Comparison of ENCODE assay signal across 8 cellular contexts in the genomic region with DNA sequence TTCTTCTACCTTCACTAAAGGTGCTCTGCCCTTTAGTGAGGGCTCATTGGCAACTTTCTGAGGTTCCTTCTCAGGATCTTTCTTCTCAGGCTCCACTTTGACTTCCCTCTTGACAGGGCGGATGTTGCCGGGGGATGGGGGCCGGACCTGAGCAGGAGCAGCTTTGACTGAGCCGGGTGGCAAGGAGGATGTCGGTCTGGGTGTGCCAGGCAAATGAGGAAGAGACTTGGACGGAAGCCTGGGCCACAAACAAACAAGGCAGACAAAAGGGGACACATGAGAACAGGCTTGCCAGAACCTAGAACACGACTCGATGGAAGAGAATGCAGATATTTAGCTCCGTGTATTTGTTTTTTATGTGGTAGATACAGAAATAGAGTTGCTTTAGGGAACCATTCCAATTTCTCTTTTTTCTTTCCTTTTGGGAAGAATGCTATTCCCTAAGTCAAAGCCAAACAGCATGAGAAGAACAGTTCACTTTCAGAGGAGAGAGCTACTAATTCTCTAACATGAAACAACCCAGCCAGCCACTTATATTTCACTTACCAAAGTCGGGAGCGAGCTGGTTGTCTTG.
DNase-seq lines count a peak whose midpoint lies in the region; ATAC-seq and TF ChIP-seq lines count a peak whose summit lies in the region.

No MANE protein-coding gene starts in this region.

- no peak overlapping the region for H3K9ac ChIP-seq in H9 (ENCODE audit: extremely low read depth, insufficient read length, low read length)

- no peaks in the 10 kb centered on the region for H3K79me1 ChIP-seq in H9 (ENCODE audit: insufficient read depth, low read depth, low read length, poor library complexity, severe bottlenecking)

- H3K23me2 ChIP-seq in H9 (ENCODE audit: insufficient read length, low read depth, low read length, poor library complexity, severe bottlenecking), result peaks cover 3% of the 10 kb centered on the region

- H3K79me2 ChIP-seq in H9 (ENCODE audit: insufficient read depth, low read length), result no peaks in the 10 kb centered on the region

- no peak overlapping the region for H2AFZ ChIP-seq in H9 (ENCODE audit: low read length)

- no peak overlapping the region for H3K23ac ChIP-seq in H9 (ENCODE audit: insufficient read length, low read depth, low read length)

- no peak overlapping the region for H2BK5ac ChIP-seq in H9 (ENCODE audit: insufficient read length, low read length)

- no peak overlapping the region for H2AK5ac ChIP-seq in H9 (ENCODE audit: insufficient read length, low read length)

- no peak overlapping the region for H3K18ac ChIP-seq in H9 (ENCODE audit: insufficient read length, low read depth, low read length)

- H3K36me3 ChIP-seq in gastroesophageal sphincter (peaks cover 0 to 5% of the 10 kb centered on the region in 2 donors), BE2C (peaks cover 21% of the 10 kb centered on the region)

- H3K27ac ChIP-seq in H9 (ENCODE audit: insufficient read length, low read depth, low read length) (no peak overlapping the region), gastroesophageal sphincter (no peak overlapping the region)

- no peak for TF ChIP-seq POLR2A in gastroesophageal sphincter (IDR thresholded peaks at IDR 0.05)

- DNase-seq in H9, result no peak
- DNase-seq in SKM-1 (lab: John Stamatoyannopoulos, UW; ENCODE audit: unreplicated experiment), result peak; percentile 12
- DNase-seq in stimulated activated CD4-positive, alpha-beta T cell treated with anti-CD3 and anti-CD28 coated beads, Interleukin-1b, Interleukin-23, amount 100 ng/mL, for 48 hours, result peak; percentile 16
- DNase-seq in NCI-H69 (lab: John Stamatoyannopoulos, UW), result no peak
- DNase-seq in BE2C, result no peak

- no peak overlapping the region for H3K14ac ChIP-seq in H9 (ENCODE audit: insufficient read depth, low read length)

- H4K91ac ChIP-seq in H9 (ENCODE audit: insufficient read length, low read depth, low read length), result no peak overlapping the region

- no peaks in the 10 kb centered on the region for H3K27me3 ChIP-seq in H9 (ENCODE audit: insufficient read depth, low read length)
- no peaks in the 10 kb centered on the region for H3K27me3 ChIP-seq in gastroesophageal sphincter
- H3K27me3 ChIP-seq in BE2C, result no peaks in the 10 kb centered on the region

- TF ChIP-seq EP300 in gastroesophageal sphincter (IDR thresholded peaks at IDR 0.05), result no peak

- ATAC-seq in gastroesophageal sphincter (peak; percentile 43), HG03565 (IDR thresholded peaks at IDR 0.05; ENCODE audit: unreplicated experiment) (no peak), GM18858 (IDR thresholded peaks at IDR 0.05; ENCODE audit: unreplicated experiment) (no peak)

- H3K4me1 ChIP-seq in H9 (ENCODE audit: insufficient read depth, low read length) (no peaks in the 10 kb centered on the region), gastroesophageal sphincter (no peaks in the 10 kb centered on the region), BE2C (peaks cover 6% of the 10 kb centered on the region)

- H3K4ac ChIP-seq in H9 (ENCODE audit: low read depth, low read length), result no peak overlapping the region

- peaks cover 21 to 48% (median 39%) of the 10 kb centered on the region in 3 experiments; a peak in 6 of 7 replicates for H3K36me3 Mint-ChIP-seq in H9 (ENCODE audit: insufficient read depth in 1 of 3, low read depth in 3 of 3)

- H3K27me3 Mint-ChIP-seq in H9 (ENCODE audit: low read depth), result no peaks in the 10 kb centered on the region

- no CpG with 5 or more reads among the region's 11 CpGs for WGBS in H9 (ENCODE audit: extremely low coverage, insufficient read length, low lambda C conversion rate)
- WGBS in gastroesophageal sphincter (ENCODE audit: low coverage in 1 of 2), 2 donors, result 33 to 34% methylated on average over 5 to 8 of the region's 11 CpGs

- no peak overlapping the region for H3K56ac ChIP-seq in H9 (ENCODE audit: insufficient read length, low read depth, low read length)

- no peak overlapping the region for H2BK15ac ChIP-seq in H9 (ENCODE audit: low read depth, low read length)

- H3K4me3 ChIP-seq in gastroesophageal sphincter, result no peak overlapping the region
- H3K4me3 ChIP-seq in BE2C (ENCODE audit: low read depth, low read length), result no peak overlapping the region

- H2BK20ac ChIP-seq in H9 (ENCODE audit: low read depth, low read length, poor library complexity, severe bottlenecking), result no peak overlapping the region

- H4K20me1 ChIP-seq in H9 (ENCODE audit: control insufficient read depth, insufficient read depth, insufficient read length), result no peaks in the 10 kb centered on the region

- peak overlapping the region in 2 of 3 experiments; percentile 1 to 68; a peak in 3 of 7 replicates for H3K27ac Mint-ChIP-seq in H9

- TF ChIP-seq CTCF in H9 (conservative IDR thresholded peaks at IDR 0.05) (no peak), gastroesophageal sphincter (IDR thresholded peaks at IDR 0.05) (no peak), BE2C (IDR thresholded peaks at IDR 0.05; ENCODE audit: low read depth, low read length) (no peak)

- no peak overlapping the region for H4K5ac ChIP-seq in H9 (ENCODE audit: insufficient read length, low read depth, low read length)

- H3K9me3 ChIP-seq in H9 (ENCODE audit: control insufficient read depth, low read depth, low read length), result no peaks in the 10 kb centered on the region
- no peaks in the 10 kb centered on the region for H3K9me3 ChIP-seq in gastroesophageal sphincter
- H3K9me3 ChIP-seq in BE2C, result no peaks in the 10 kb centered on the region

- H3T11ph ChIP-seq in H9 (ENCODE audit: low read length), result no peak overlapping the region

- H2BK12ac ChIP-seq in H9 (ENCODE audit: insufficient read length, low read depth, low read length), result no peak overlapping the region

- no peak overlapping the region for H3K4me2 ChIP-seq in H9 (ENCODE audit: insufficient read depth, insufficient read length, low read length)

- peaks cover 0 to 3% of the 10 kb centered on the region in 2 experiments; a peak in 1 of 4 replicates for H3K4me1 Mint-ChIP-seq in H9

- H2BK120ac ChIP-seq in H9 (ENCODE audit: low read depth, low read length, poor library complexity, severe bottlenecking), result no peak overlapping the region

- no peak overlapping the region for H3K4me3 Mint-ChIP-seq in H9

- H3K9me3 Mint-ChIP-seq in H9, result no peaks in the 10 kb centered on the region

- no peak overlapping the region for H4K8ac ChIP-seq in H9 (replicated peaks; ENCODE audit: insufficient read length, low read depth, low read length)

Comparison
In these comparisons a context has a peak if more than half of its experiments do, and no peak if none do; other contexts are left out.
1. DNase-seq: peak in SKM-1 (single experiment) and stimulated activated CD4-positive, alpha-beta T cell treated with anti-CD3 and anti-CD28 coated beads, Interleukin-1b, Interleukin-23, amount 100 ng/mL, for 48 hours (single experiment); none in H9 (single experiment), NCI-H69 (single experiment) and BE2C (single experiment).